8 cellular contexts compared by ENCODE assay signal in the genomic region with DNA sequence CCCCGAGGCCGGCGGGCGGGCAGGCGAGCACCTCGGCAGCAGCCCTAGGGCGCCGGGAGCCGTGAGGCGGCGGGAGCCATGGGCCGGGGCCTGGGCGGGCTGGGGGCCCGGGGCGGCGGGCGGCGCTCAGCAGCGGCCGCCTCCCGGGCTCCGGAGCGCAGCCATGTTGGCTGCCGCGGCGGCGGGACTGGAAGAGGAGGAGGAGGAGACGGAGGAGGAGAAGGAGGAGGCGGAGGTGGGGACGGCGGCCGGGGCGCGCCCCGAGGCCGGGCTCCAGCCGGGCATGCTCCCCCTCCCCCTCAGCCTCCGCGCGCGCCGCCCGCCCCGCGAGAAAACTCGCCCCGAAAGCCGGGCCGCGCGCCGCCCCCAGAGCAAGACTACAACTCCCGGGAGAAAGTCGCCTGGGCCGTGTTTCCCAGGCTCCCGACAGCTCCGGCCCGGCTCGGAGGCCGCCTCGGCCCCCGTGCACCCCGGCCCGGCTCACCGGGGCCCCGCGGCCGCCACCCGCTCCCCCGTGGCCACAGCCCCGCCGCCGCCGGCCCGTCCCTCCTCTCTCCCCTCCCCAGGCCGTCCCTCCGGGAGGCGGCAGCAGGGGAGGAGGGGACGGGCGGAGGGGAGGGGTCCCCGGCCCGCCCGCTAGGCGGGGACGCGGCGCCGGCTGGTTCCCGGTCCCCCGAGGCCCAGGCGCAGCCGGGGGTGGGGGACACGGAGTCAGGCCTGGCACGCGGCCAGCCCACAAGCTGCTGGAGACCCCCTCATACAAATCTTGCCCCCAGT. TPM values are rescaled to one million over a fixed set of nuclear protein-coding genes. Genes with fewer than 3 reads are reported as not detected.
DNase-seq lines count a peak whose midpoint lies in the region; ATAC-seq and TF ChIP-seq lines count a peak whose summit lies in the region.

A gene with protein sequence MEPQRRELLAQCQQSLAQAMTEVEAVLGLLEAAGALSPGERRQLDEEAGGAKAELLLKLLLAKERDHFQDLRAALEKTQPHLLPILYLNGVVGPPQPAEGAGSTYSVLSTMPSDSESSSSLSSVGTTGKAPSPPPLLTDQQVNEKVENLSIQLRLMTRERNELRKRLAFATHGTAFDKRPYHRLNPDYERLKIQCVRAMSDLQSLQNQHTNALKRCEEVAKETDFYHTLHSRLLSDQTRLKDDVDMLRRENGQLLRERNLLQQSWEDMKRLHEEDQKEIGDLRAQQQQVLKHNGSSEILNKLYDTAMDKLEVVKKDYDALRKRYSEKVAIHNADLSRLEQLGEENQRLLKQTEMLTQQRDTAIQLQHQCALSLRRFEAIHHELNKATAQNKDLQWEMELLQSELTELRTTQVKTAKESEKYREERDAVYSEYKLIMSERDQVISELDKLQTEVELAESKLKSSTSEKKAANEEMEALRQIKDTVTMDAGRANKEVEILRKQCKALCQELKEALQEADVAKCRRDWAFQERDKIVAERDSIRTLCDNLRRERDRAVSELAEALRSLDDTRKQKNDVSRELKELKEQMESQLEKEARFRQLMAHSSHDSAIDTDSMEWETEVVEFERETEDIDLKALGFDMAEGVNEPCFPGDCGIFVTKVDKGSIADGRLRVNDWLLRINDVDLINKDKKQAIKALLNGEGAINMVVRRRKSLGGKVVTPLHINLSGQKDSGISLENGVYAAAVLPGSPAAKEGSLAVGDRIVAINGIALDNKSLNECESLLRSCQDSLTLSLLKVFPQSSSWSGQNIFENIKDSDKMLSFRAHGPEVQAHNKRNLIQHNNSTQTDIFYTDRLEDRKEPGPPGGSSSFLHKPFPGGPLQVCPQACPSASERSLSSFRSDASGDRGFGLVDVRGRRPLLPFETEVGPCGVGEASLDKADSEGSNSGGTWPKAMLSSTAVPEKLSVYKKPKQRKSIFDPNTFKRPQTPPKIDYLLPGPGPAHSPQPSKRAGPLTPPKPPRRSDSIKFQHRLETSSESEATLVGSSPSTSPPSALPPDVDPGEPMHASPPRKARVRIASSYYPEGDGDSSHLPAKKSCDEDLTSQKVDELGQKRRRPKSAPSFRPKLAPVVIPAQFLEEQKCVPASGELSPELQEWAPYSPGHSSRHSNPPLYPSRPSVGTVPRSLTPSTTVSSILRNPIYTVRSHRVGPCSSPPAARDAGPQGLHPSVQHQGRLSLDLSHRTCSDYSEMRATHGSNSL (N-terminal part only) (minus strand): TSS at position 190 of the 777 bp plus-strand sequence. CDS start 235 bp downstream, outside the sequence.

- H3K9me3 ChIP-seq in tibial artery = no peaks in the 10 kb centered on the region

- DNase-seq in COLO668 (lab: John Stamatoyannopoulos, UW; ENCODE audit: unreplicated experiment) (peak; percentile 59), HT1080 (ENCODE audit: low read depth) (peak; percentile 50), mucosa of gallbladder (ENCODE audit: low spot score) (peak; percentile 62), tibial artery (peak; percentile 68 to 84)
- peak; percentile 38 to 42 for DNase-seq in activated CD4-positive, alpha-beta T cell treated with anti-CD3 and anti-CD28 coated beads, Interleukin-2, amount 50 U/mL, for 48 hours

- TF ChIP-seq CTCF in tibial artery (IDR thresholded peaks at IDR 0.05) = peak in 1 of 2 experiments; percentile 5

- no peaks in the 10 kb centered on the region for H3K27me3 ChIP-seq in tibial artery

- ATAC-seq in GM19372 (IDR thresholded peaks at IDR 0.05; ENCODE audit: low read depth, unreplicated experiment) = peak; percentile 59
- ATAC-seq in esophagus mucosa = peak; percentile 85
- ATAC-seq in HG03025 (IDR thresholded peaks at IDR 0.05; ENCODE audit: low FRiP score, unreplicated experiment) = no peak

- peaks cover 0 to 50% (median 23%) of the 10 kb centered on the region in 4 donors for H3K4me1 ChIP-seq in tibial artery

- peak within 1 kb of the TSS; percentile 78 to 87 for H3K27ac ChIP-seq in tibial artery

- intact Hi-C loops in tibial artery (cut with DNase I; ENCODE audit: low total_unique reads) = loop anchor here (2.0 to 10.0 kb wide), 2 partner anchors 44 to 82 kb away; no protein-coding TSS in a partner anchor

- peaks cover 0 to 8% (median 0%) of the 10 kb centered on the region in 3 donors for H3K36me3 ChIP-seq in tibial artery

- peak within 1 kb of the TSS; percentile 67 to 73 for H3K4me3 ChIP-seq in tibial artery

RNA-seq across cellular contexts. Expression of the gene that starts here (rescaled TPM):
- 22.3 and 28.4 TPM in 2 replicates for total RNA-seq in HT1080 (2014; rRNA removed; shearing (Covaris generic))
- 19.1 and 21.6 TPM in 2 replicates for polyA plus RNA-seq in HT1080 (2015; cell fraction: cytosol; rRNA removed)
- polyA plus RNA-seq in HT1080 (2015; cell fraction: nucleus; rRNA removed) = 46.1 and 50.0 TPM in 2 replicates
- total RNA-seq in esophagus mucosa (37.9 TPM), mucosa of gallbladder (52.6 TPM)
